Comparison of ENCODE assay signal across 11 cellular contexts in the genomic region with DNA sequence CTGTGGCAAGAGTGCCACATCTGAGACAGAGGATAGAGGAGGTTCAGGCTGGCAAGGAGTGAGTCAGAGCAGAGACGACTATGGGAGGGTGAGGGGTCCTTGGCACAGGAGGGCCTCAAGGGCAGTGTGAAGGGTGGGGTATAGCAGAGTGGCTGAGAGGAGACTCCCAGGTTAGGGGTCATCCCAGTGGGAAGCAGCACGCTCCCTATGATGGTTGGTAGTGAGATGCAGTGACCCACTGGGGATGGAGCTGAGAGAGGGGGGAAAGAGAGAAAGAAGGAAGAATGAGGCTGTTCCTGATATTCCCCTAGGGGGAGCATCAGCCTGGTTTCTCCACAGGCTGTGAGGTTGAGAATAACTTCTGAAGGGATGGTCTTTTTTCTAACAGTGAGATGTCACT.
DNase-seq lines count a peak whose midpoint lies in the region; ATAC-seq and TF ChIP-seq lines count a peak whose summit lies in the region.
"Had no signal": no experiment of that assay in that cellular context is flagged by ENCODE, and none has a peak within 500 bp of the region (broad histone marks: within the 10 kb centered on the region; RNA-seq: fewer than 3 reads in every experiment).

No MANE protein-coding gene starts in this region.

- no peak for DNase-seq in activated CD4-positive, alpha-beta T cell treated with anti-CD3 and anti-CD28 coated beads, Interleukin-2, amount 10 ng/mL, durations not matched to agents 24 days and 14 days
- no peak for DNase-seq in activated CD4-positive, alpha-beta T cell treated with anti-CD3 and anti-CD28 coated beads, Interleukin-2, amount 50 U/mL, for 48 hours
- DNase-seq in NCI-H748 treated with DMSO at 0.1 percent for 48 hours (lab: John Stamatoyannopoulos, UW) (peak; percentile 28), fibroblast of villous mesenchyme (ENCODE audit: low read depth) (no peak), DMS79 treated with DMSO at 0.1 percent for 48 hours (lab: John Stamatoyannopoulos, UW) (no peak), epidermal melanocyte (ENCODE audit: insufficient read length, low spot score) (no peak)
- DNase-seq: activated T-cell treated with anti-CD3 and anti-CD28 coated beads, Interleukin-2, amount 50 U/mL, for 24 hours; CD8-positive, alpha-beta memory T cell had no signal

- peak overlapping the region; percentile 22 for H3K27ac Mint-ChIP-seq in activated CD4-positive, alpha-beta T cell treated with anti-CD3 and anti-CD28 coated beads, Interleukin-2, amount 10 ng/mL, durations not matched to agents 24 days and 14 days
- peak overlapping the region; percentile 76 for H3K27ac Mint-ChIP-seq in stimulated activated memory B cell treated with anti-CD40 and anti-IgM and Interleukin-4, amounts not matched to agents 10 μg/mL and 1 μg/mL and 100 μg/mL, for 72 hours

- no peaks in the 10 kb centered on the region for H3K27me3 Mint-ChIP-seq in activated CD4-positive, alpha-beta T cell treated with anti-CD3 and anti-CD28 coated beads, Interleukin-2, amount 10 ng/mL, durations not matched to agents 24 days and 14 days
- no peaks in the 10 kb centered on the region for H3K27me3 Mint-ChIP-seq in stimulated activated memory B cell treated with anti-CD40 and anti-IgM and Interleukin-4, amounts not matched to agents 10 μg/mL and 1 μg/mL and 100 μg/mL, for 72 hours
- H3K27me3 Mint-ChIP-seq: activated T-cell treated with anti-CD3 and anti-CD28 coated beads, Interleukin-2, amount 50 U/mL, for 24 hours had no signal

- H3K4me1 Mint-ChIP-seq in activated CD4-positive, alpha-beta T cell treated with anti-CD3 and anti-CD28 coated beads, Interleukin-2, amount 10 ng/mL, durations not matched to agents 24 days and 14 days, result peaks cover 36% of the 10 kb centered on the region
- peaks cover 54% of the 10 kb centered on the region for H3K4me1 Mint-ChIP-seq in stimulated activated memory B cell treated with anti-CD40 and anti-IgM and Interleukin-4, amounts not matched to agents 10 μg/mL and 1 μg/mL and 100 μg/mL, for 72 hours
- H3K4me1 Mint-ChIP-seq: CD8-positive, alpha-beta memory T cell had no signal

- peak; percentile 35 for TF ChIP-seq CTCF in fibroblast of villous mesenchyme (IDR thresholded peaks at IDR 0.05; ENCODE audit: insufficient read depth, low read depth, low read length)

- intact Hi-C loops in activated CD4-positive, alpha-beta T cell treated with anti-CD3 and anti-CD28 coated beads, Interleukin-2, amount 10 ng/mL, durations not matched to agents 24 days and 14 days (cut with micrococcal nuclease), result no loop called here

- H3K4me3 Mint-ChIP-seq in activated CD4-positive, alpha-beta T cell treated with anti-CD3 and anti-CD28 coated beads, Interleukin-2, amount 10 ng/mL, durations not matched to agents 24 days and 14 days, result no peak overlapping the region
- H3K4me3 Mint-ChIP-seq in stimulated activated memory B cell treated with anti-CD40 and anti-IgM and Interleukin-4, amounts not matched to agents 10 μg/mL and 1 μg/mL and 100 μg/mL, for 72 hours, result no peak overlapping the region
- H3K4me3 Mint-ChIP-seq: activated T-cell treated with anti-CD3 and anti-CD28 coated beads, Interleukin-2, amount 50 U/mL, for 24 hours; CD8-positive, alpha-beta memory T cell had no signal

- no peak for ATAC-seq in stimulated activated memory B cell treated with anti-CD40 and anti-IgM and Interleukin-4, amounts not matched to agents 10 μg/mL and 1 μg/mL and 100 μg/mL, for 72 hours
- ATAC-seq in HG02763 (IDR thresholded peaks at IDR 0.05; ENCODE audit: unreplicated experiment), result no peak

- H3K4me3 ChIP-seq in fibroblast of villous mesenchyme (ENCODE audit: low read depth, low read length), result no peak overlapping the region
- H3K4me3 ChIP-seq: SJCRH30 had no signal

- peaks cover 26% of the 10 kb centered on the region for H3K36me3 Mint-ChIP-seq in activated CD4-positive, alpha-beta T cell treated with anti-CD3 and anti-CD28 coated beads, Interleukin-2, amount 10 ng/mL, durations not matched to agents 24 days and 14 days (ENCODE audit: low read depth)
- H3K36me3 Mint-ChIP-seq in stimulated activated memory B cell treated with anti-CD40 and anti-IgM and Interleukin-4, amounts not matched to agents 10 μg/mL and 1 μg/mL and 100 μg/mL, for 72 hours, result peaks cover 11% of the 10 kb centered on the region

- no peaks in the 10 kb centered on the region for H3K9me3 Mint-ChIP-seq in activated CD4-positive, alpha-beta T cell treated with anti-CD3 and anti-CD28 coated beads, Interleukin-2, amount 10 ng/mL, durations not matched to agents 24 days and 14 days
- no peaks in the 10 kb centered on the region for H3K9me3 Mint-ChIP-seq in stimulated activated memory B cell treated with anti-CD40 and anti-IgM and Interleukin-4, amounts not matched to agents 10 μg/mL and 1 μg/mL and 100 μg/mL, for 72 hours
- H3K9me3 Mint-ChIP-seq: activated T-cell treated with anti-CD3 and anti-CD28 coated beads, Interleukin-2, amount 50 U/mL, for 24 hours; CD8-positive, alpha-beta memory T cell had no signal
